In the genomic region with DNA sequence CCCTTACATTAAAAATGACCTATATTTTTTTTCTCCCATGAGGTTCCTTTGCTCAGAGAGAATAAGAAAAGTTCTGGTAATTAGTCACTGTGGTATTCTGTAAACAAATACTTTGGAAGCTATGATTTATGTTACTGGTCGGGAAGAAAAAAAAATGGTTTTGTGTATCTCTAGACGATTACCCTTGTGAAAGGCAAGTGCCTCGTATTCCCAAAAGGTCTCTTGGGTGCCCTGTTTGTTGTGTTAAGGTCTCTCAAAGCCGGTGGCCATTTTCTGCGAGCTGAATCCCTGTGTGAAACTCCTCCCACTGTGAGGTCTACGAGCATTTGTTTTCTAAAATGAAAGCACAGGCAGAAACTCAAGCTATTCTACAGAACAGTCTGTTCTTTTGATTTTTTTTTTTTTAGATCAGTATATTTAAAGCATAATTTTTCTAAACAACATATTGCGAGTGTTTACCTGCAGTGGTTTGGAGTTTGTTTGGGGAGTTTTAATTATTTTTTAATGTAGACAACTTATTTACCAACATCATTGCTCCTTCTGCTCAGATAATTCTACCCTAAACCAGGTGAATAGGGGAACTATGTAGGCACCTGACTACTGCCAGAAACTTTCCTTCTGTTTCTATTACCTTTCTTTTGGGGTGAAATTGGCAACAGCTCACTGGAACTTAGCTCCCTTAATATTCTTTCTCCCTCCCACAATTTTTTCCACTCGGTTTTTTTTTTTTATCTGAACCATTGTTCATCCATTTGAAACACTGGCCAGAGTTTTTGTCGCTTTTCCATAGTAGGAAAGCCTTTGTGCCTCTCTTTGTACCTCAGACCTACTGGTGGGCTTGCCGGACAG, we compare ENCODE assay signal across 8 cellular contexts. TPM values are rescaled to one million over a fixed set of nuclear protein-coding genes. Genes with fewer than 3 reads are reported as not detected.
DNase-seq lines count a peak whose midpoint lies in the region; ATAC-seq and TF ChIP-seq lines count a peak whose summit lies in the region.

No MANE protein-coding gene starts in this region.

- no peak for TF ChIP-seq CTCF in DND-41 (IDR thresholded peaks at IDR 0.05; ENCODE audit: borderline replicate concordance, extremely low read depth, low read length, poor library complexity, severe bottlenecking)
- no peak for TF ChIP-seq CTCF in astrocyte of the spinal cord (IDR thresholded peaks at IDR 0.05; ENCODE audit: low read depth, low read length)

- H3K4me3 ChIP-seq in DND-41 (ENCODE audit: low read depth in 1 of 2, low read length in 2 of 2), result no peak overlapping the region
- no peak overlapping the region for H3K4me3 ChIP-seq in SJSA1
- H3K4me3 ChIP-seq in astrocyte of the spinal cord (ENCODE audit: low read depth, low read length), result no peak overlapping the region

- no peak for ATAC-seq in DND-41 (ENCODE audit: insufficient read depth, low read depth)
- peak; percentile 59 for ATAC-seq in HG02981 (IDR thresholded peaks at IDR 0.05; ENCODE audit: unreplicated experiment)
- no peak for ATAC-seq in HG03097 (IDR thresholded peaks at IDR 0.05; ENCODE audit: low FRiP score, unreplicated experiment)

- H3K9ac ChIP-seq in DND-41 (ENCODE audit: low read depth, low read length), result no peak overlapping the region

- in situ Hi-C loops in astrocyte of the spinal cord (cut with HindIII; ENCODE audit: low sequenced_read_pairs), result no loop called here

- H4K20me1 ChIP-seq in DND-41 (ENCODE audit: insufficient read depth, low read length), result no peaks in the 10 kb centered on the region

- peak overlapping the region; percentile 44; the same call in 1 of the 2 replicates for H2AFZ ChIP-seq in DND-41 (ENCODE audit: low read depth, low read length)

- H3K36me3 ChIP-seq in DND-41 (ENCODE audit: insufficient read depth, low read length), result no peaks in the 10 kb centered on the region
- peaks cover 54% of the 10 kb centered on the region for H3K36me3 ChIP-seq in SJSA1

- H3K27ac ChIP-seq in DND-41 (ENCODE audit: low read length), result no peak overlapping the region
- H3K27ac ChIP-seq in SJSA1, result peak overlapping the region; percentile 57

- no peak for DNase-seq in DND-41
- DNase-seq in SJSA1 (ENCODE audit: low read depth in 1 of 2, low spot score in 2 of 2), result peak; percentile 76 to 77
- DNase-seq in astrocyte of the spinal cord (ENCODE audit: low read depth, low spot score), result peak; percentile 84
- DNase-seq in iPS-NIHi7 (ENCODE audit: extremely low spot score), result peak; percentile 40
- peak; percentile 69 for DNase-seq in smooth muscle cell of the brain vasculature (ENCODE audit: low read depth, low spot score)
- DNase-seq in RKO (ENCODE audit: low spot score), result no peak

- H3K4me1 ChIP-seq in DND-41 (ENCODE audit: insufficient read depth, low read length) (no peaks in the 10 kb centered on the region), SJSA1 (replicated peaks) (peaks cover 55% of the 10 kb centered on the region)

- no peaks in the 10 kb centered on the region for H3K9me3 ChIP-seq in DND-41 (ENCODE audit: insufficient read depth, low read length, severe bottlenecking)
- no peaks in the 10 kb centered on the region for H3K9me3 ChIP-seq in SJSA1 (replicated peaks)

- no peaks in the 10 kb centered on the region for H3K79me2 ChIP-seq in DND-41 (ENCODE audit: insufficient read depth, low read length)

- H3K4me2 ChIP-seq in DND-41 (ENCODE audit: insufficient read depth, low read length), result no peak overlapping the region

- H3K27me3 ChIP-seq in DND-41 (ENCODE audit: insufficient read depth, low read length, poor library complexity), result no peaks in the 10 kb centered on the region
- no peaks in the 10 kb centered on the region for H3K27me3 ChIP-seq in SJSA1 (replicated peaks)

RNA-seq across cellular contexts. Expression of a gene that starts 44.0 kb away (rescaled TPM):
- 52.1 and 75.7 TPM in 2 replicates for total RNA-seq in SJSA1 (2014; rRNA removed; shearing (Covaris generic))

Comparison
In these comparisons a context has a peak if more than half of its experiments do, and no peak if none do; other contexts are left out.
1. DNase-seq: peak in SJSA1 (2 of 2), astrocyte of the spinal cord (single experiment), iPS-NIHi7 (single experiment) and smooth muscle cell of the brain vasculature (single experiment); none in DND-41 (single experiment) and RKO (single experiment).